22 cellular contexts compared by ENCODE assay signal in the genomic region with DNA sequence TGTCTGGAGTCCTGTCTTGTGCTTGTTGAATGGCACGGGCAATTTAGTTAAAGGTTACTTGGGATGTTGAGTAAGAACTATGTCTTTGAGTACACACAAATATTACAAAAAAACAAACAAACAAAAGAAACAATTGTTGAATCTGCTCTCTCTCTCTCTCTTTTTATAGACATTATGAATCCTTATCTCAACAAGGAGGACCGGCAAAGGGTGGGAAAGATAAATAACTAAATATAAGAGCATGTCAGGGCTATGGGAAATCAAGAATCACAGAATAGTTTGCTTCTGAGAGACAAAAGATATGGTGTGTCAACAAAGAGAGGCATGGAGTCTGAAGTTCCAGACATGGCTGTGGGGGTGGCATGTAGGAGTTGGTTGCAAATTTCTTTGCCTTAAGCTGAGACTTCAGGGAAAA.
A peak's percentile ranks its signal among the peaks of the same experiment; 100 is the strongest.
DNase-seq lines count a peak whose midpoint lies in the region; ATAC-seq, FAIRE-seq and TF ChIP-seq lines count a peak whose summit lies in the region.
"Had no signal": no experiment of that assay in that cellular context is flagged by ENCODE, and none has a peak within 500 bp of the region (broad histone marks: within the 10 kb centered on the region; RNA-seq: fewer than 3 reads in every experiment).

No MANE protein-coding gene starts in this region.

- H3K4me3 Mint-ChIP-seq in HFFc6 = no peak overlapping the region

- H3K4me1 Mint-ChIP-seq in HFFc6 (ENCODE audit: low read depth) = peaks cover 50% of the 10 kb centered on the region
- H3K4me1 Mint-ChIP-seq: CD4-positive, CD25-positive, alpha-beta regulatory T cell had no signal

- H3K27ac Mint-ChIP-seq in HFFc6 = no peak overlapping the region
- H3K27ac Mint-ChIP-seq: CD4-positive, CD25-positive, alpha-beta regulatory T cell had no signal

- CTCF ChIA-PET in HepG2 (lab: Yijun Ruan, JAX; ENCODE audit: low intra/inter-chr PET ratio, low total read pairs) (no interaction called here), PC-3 (lab: Charles Lee) (no interaction called here)

- TF ChIP-seq POLR2A in HepG2 (IDR thresholded peaks at IDR 0.05; ENCODE audit: insufficient read depth in 1 of 2, low read depth in 2 of 2, low read length in 2 of 2) (no peak), right lobe of liver (IDR thresholded peaks at IDR 0.05) (no peak)

- no peaks in the 10 kb centered on the region for H3K9me2 ChIP-seq in PC-3 (replicated peaks; ENCODE audit: low read length)

- H3K27ac ChIP-seq in HepG2 (ENCODE audit: extremely low read length, insufficient read depth, low read length) (no peak overlapping the region), right lobe of liver (no peak overlapping the region), PC-3 (ENCODE audit: low read length) (peak overlapping the region; percentile 91)
- H3K27ac ChIP-seq: HL-60, KMS-11, SJCRH30 had no signal

- no peak overlapping the region for H3K4me2 ChIP-seq in HepG2 (ENCODE audit: low read depth, low read length)
- H3K4me2 ChIP-seq in PC-3 (ENCODE audit: low read length) = peak overlapping the region; percentile 38; the same call in 1 of the 2 replicates
- H3K4me2 ChIP-seq: KMS-11 had no signal

- no peaks in the 10 kb centered on the region for H3K36me3 Mint-ChIP-seq in HFFc6 (ENCODE audit: low read depth)
- H3K36me3 Mint-ChIP-seq: CD4-positive, CD25-positive, alpha-beta regulatory T cell had no signal

- no peak for TF ChIP-seq CTCF in HepG2 (CRISPR knock-in tag; IDR thresholded peaks at IDR 0.05)
- TF ChIP-seq CTCF in right lobe of liver (IDR thresholded peaks at IDR 0.05) = no peak
- no peak for TF ChIP-seq CTCF in PC-3 (conservative IDR thresholded peaks at IDR 0.05; ENCODE audit: low read depth, low read length)
- TF ChIP-seq CTCF in HFFc6 (IDR thresholded peaks at IDR 0.05) = no peak

- H2AFZ ChIP-seq in HepG2 (ENCODE audit: low read length) (no peak overlapping the region), PC-3 (ENCODE audit: low read length) (no peak overlapping the region)

- 2% methylated on average over 2 of the region's 2 CpGs for WGBS in HepG2 (ENCODE audit: low lambda C conversion rate)
- WGBS in right lobe of liver (ENCODE audit: insufficient coverage, low coverage, low lambda C conversion rate, missing lambda C conversion rate) = 21% methylated on average over 2 of the region's 2 CpGs

- TF ChIP-seq EP300 in HepG2 (IDR thresholded peaks at IDR 0.05; ENCODE audit: low read depth in 2 of 2, low read length in 2 of 2) (no peak), HepG2 (CRISPR knock-in tag; IDR thresholded peaks at IDR 0.05; ENCODE audit: borderline replicate concordance) (no peak)

- no peaks in the 10 kb centered on the region for H3K79me2 ChIP-seq in HepG2 (ENCODE audit: insufficient read depth, low read length)
- no peaks in the 10 kb centered on the region for H3K79me2 ChIP-seq in PC-3 (ENCODE audit: low read length)

- H4K20me1 ChIP-seq in HepG2 (ENCODE audit: insufficient read depth, low read length) (no peaks in the 10 kb centered on the region), PC-3 (ENCODE audit: low read length) (no peaks in the 10 kb centered on the region)

- H3K27me3 ChIP-seq in HepG2 (ENCODE audit: control insufficient read depth in 1 of 2, insufficient read depth in 2 of 2, low read length in 2 of 2) = no peaks in the 10 kb centered on the region
- H3K27me3 ChIP-seq in right lobe of liver = no peaks in the 10 kb centered on the region
- no peaks in the 10 kb centered on the region for H3K27me3 ChIP-seq in PC-3 (ENCODE audit: low read length)
- H3K27me3 ChIP-seq: SJCRH30 had no signal

- no peaks in the 10 kb centered on the region for H3K9me3 Mint-ChIP-seq in HFFc6
- H3K9me3 Mint-ChIP-seq: CD4-positive, CD25-positive, alpha-beta regulatory T cell had no signal

- FAIRE-seq in HepG2 (lab: Jason Lieb, UNC) = no peak
- FAIRE-seq: H54, RCC 7860 had no signal

- TF ChIP-seq RAD21 in HepG2 (CRISPR knock-in tag; IDR thresholded peaks at IDR 0.05) = no peak

- BruUV-seq in HepG2 (replicated peaks; lab: Mats Ljungman, UMichigan) = no TSS peak
- BruUV-seq in PC-3 (replicated peaks; lab: Mats Ljungman, UMichigan) = no TSS peak

- H3F3A ChIP-seq in PC-3 (ENCODE audit: low read length, unreplicated experiment) = peaks cover 16% of the 10 kb centered on the region

- intact Hi-C loops in HepG2 (cut with micrococcal nuclease; ENCODE audit: unreplicated experiment) = no loop called here
- intact Hi-C loops in right lobe of liver (cut with DNase I) = no loop called here
- intact Hi-C loops in PC-3 (cut with micrococcal nuclease) = no loop called here
- intact Hi-C loops in left colon (cut with DNase I, micrococcal nuclease) = no loop called here

- no peaks in the 10 kb centered on the region; the same call in 1 of the 2 replicates for H3K27me3 Mint-ChIP-seq in HFFc6 (ENCODE audit: insufficient read depth)

- POLR2A ChIA-PET in HepG2 (lab: Yijun Ruan, JAX) (no interaction called here), PC-3 (lab: Charles Lee; ENCODE audit: unreplicated experiment) (no interaction called here)

- in situ Hi-C loops in HepG2 (cut with HindIII; ENCODE audit: extremely low pct_ligation_motif_present, low pct_unique_long_range_greater_than_20kb) = no loop called here

- H3K36me3 ChIP-seq in HepG2 (replicated peaks in 1 of 2; ENCODE audit: control insufficient read depth in 1 of 2, insufficient read depth in 2 of 2, low read length in 2 of 2) (no peaks in the 10 kb centered on the region), right lobe of liver (no peaks in the 10 kb centered on the region), PC-3 (ENCODE audit: low read depth, low read length) (no peaks in the 10 kb centered on the region)
- H3K36me3 ChIP-seq: SJCRH30 had no signal

- DNase-seq in HepG2 (ENCODE audit: low spot score) (peak; percentile 5), right lobe of liver (no peak), PC-3 (peak; percentile 44), left colon (no peak), NCI-H187 (lab: John Stamatoyannopoulos, UW) (no peak), A172 (ENCODE audit: low spot score) (no peak), HFFc6 (no peak)
- DNase-seq: CD4-positive, CD25-positive, alpha-beta regulatory T cell; DMS79; MV-4-11; NCI-H1105 treated with DMSO at 0.1 percent for 48 hours; NCI-H187 treated with DMSO at 0.1 percent for 48 hours; NCI-H2107; NCI-H226; NCI-H524; NCI-H774; SJCRH30; T-helper 1 cell had no signal

- no peaks in the 10 kb centered on the region for H3K9me3 ChIP-seq in HepG2 (ENCODE audit: low read length)
- no peaks in the 10 kb centered on the region for H3K9me3 ChIP-seq in right lobe of liver
- H3K9me3 ChIP-seq in PC-3 (ENCODE audit: low read length) = no peaks in the 10 kb centered on the region
- H3K9me3 ChIP-seq: SJCRH30 had no signal

- ATAC-seq in HepG2 (no peak), right lobe of liver (no peak), PC-3 (peak; percentile 7), left colon (peak; percentile 49)

- H3K4me1 ChIP-seq in HepG2 (ENCODE audit: insufficient read depth, low read length) = 0 out of 2 replicates have a peak, but pooled peaks cover 8% of the 10 kb centered on the region
- H3K4me1 ChIP-seq in right lobe of liver = no peaks in the 10 kb centered on the region
- H3K4me1 ChIP-seq in PC-3 (ENCODE audit: insufficient read depth, low read length) = peaks cover 51% of the 10 kb centered on the region
- H3K4me1 ChIP-seq: SJCRH30 had no signal

- H3K4me3 ChIP-seq in HepG2 (replicated peaks in 1 of 3; ENCODE audit: insufficient read depth in 1 of 3, low read depth in 2 of 3, low read length in 3 of 3) (no peak overlapping the region), right lobe of liver (no peak overlapping the region), PC-3 (ENCODE audit: low read length) (no peak overlapping the region)
- H3K4me3 ChIP-seq: SJCRH30 had no signal

- H3K9ac ChIP-seq in HepG2 (ENCODE audit: insufficient read depth, low read depth, low read length) (no peak overlapping the region), PC-3 (ENCODE audit: low read length) (peak overlapping the region; percentile 71)
- H3K9ac ChIP-seq: KMS-11 had no signal

TF ChIP-seq in HepG2, 621 proteins besides CTCF, POLR2A, EP300 and RAD21:
- TF ChIP-seq KLF6 (CRISPR knock-in tag; IDR thresholded peaks at IDR 0.05) (no peak), ZNF460 (CRISPR knock-in tag; IDR thresholded peaks at IDR 0.05; ENCODE audit: borderline replicate concordance) (no peak), IKZF1 (IDR thresholded peaks at IDR 0.05) (no peak), GTF2F1 (IDR thresholded peaks at IDR 0.05; ENCODE audit: low read length) (no peak)

Comparison
In these comparisons a context has a peak if more than half of its experiments do, and no peak if none do; other contexts are left out.
1. DNase-seq: peak in HepG2 (single experiment) and PC-3 (single experiment); none in right lobe of liver (0 of 3), left colon (0 of 2), NCI-H187 (0 of 2), A172 (single experiment) and HFFc6 (single experiment).
2. ATAC-seq: peak in PC-3 (single experiment) and left colon (single experiment); none in HepG2 (single experiment) and right lobe of liver (0 of 4).